In genomic region chr15:77857419-77857818, GRCh38 we compare ENCODE assay signal across 14 cellular contexts.
"Had no signal": no experiment of that assay in that cellular context is flagged by ENCODE, and none has a peak within 500 bp of the region (broad histone marks: within the 10 kb centered on the region; RNA-seq: fewer than 3 reads in every experiment).

No MANE protein-coding gene starts in this region.

- H3K4me1 ChIP-seq: tibial artery, uterus had no signal

- H3K27me3 ChIP-seq: body of pancreas, uterus had no signal

- H3K4me1 Mint-ChIP-seq: activated T-helper 17 cell treated with anti-CD3 and anti-CD28 coated beads, Interleukin-2, amount 50 U/mL, for 72 hours had no signal

- H3K27ac ChIP-seq: body of pancreas, tibial artery, uterus had no signal

- H3K4me3 Mint-ChIP-seq: activated naive CD4-positive, alpha-beta T cell treated with anti-CD3 and anti-CD28 coated beads for 36 hours; activated T-helper 17 cell treated with anti-CD3 and anti-CD28 coated beads, Interleukin-2, amount 50 U/mL, for 72 hours had no signal

- H3K4me3 ChIP-seq: body of pancreas, tibial artery, uterus had no signal

- ATAC-seq: activated T-helper 17 cell treated with anti-CD3 and anti-CD28 coated beads, Interleukin-2, amount 50 U/mL, for 72 hours; body of pancreas; stimulated activated naive CD8-positive, alpha-beta T cell treated with anti-CD3 and anti-CD28 coated beads, Interleukin-15, Interleukin-2, amounts not matched to agents 100 U/mL and 50 U/mL, for 24 hours had no signal

- H3K9me3 Mint-ChIP-seq: activated naive CD4-positive, alpha-beta T cell treated with anti-CD3 and anti-CD28 coated beads for 36 hours; activated T-helper 17 cell treated with anti-CD3 and anti-CD28 coated beads, Interleukin-2, amount 50 U/mL, for 72 hours had no signal

- DNase-seq: activated CD4-positive, alpha-beta T cell treated with anti-CD3 and anti-CD28 coated beads, Interleukin-2, amount 50 U/mL, for 4 hours; activated naive CD4-positive, alpha-beta T cell treated with anti-CD3 and anti-CD28 coated beads for 36 hours; activated T-cell treated with anti-CD3 and anti-CD28 coated beads for 4 hours; cortex of kidney; hypothalamus; nucleus accumbens; stimulated activated naive CD8-positive, alpha-beta T cell treated with anti-CD3 and anti-CD28 coated beads, Interleukin-15, Interleukin-2, amounts not matched to agents 100 U/mL and 50 U/mL, for 24 hours; substantia nigra; SW 1271; uterus had no signal

- H3K9me3 ChIP-seq: body of pancreas, tibial artery, uterus had no signal

- FAIRE-seq: frontal cortex had no signal

- H3K27ac Mint-ChIP-seq: activated naive CD4-positive, alpha-beta T cell treated with anti-CD3 and anti-CD28 coated beads for 36 hours; activated T-helper 17 cell treated with anti-CD3 and anti-CD28 coated beads, Interleukin-2, amount 50 U/mL, for 72 hours had no signal

- H3K36me3 ChIP-seq: tibial artery, uterus had no signal
